Comparison of ENCODE assay signal across 8 cellular contexts in genomic region chr16:82368041-82368440, GRCh38.
A peak's percentile ranks its signal among the peaks of the same experiment; 100 is the strongest.
DNase-seq lines count a peak whose midpoint lies in the region; ATAC-seq and TF ChIP-seq lines count a peak whose summit lies in the region.

No MANE protein-coding gene starts in this region.

- H3K4ac ChIP-seq in mesendoderm (ENCODE audit: low read depth, low read length): no peak overlapping the region

- no peak overlapping the region for H3K56ac ChIP-seq in mesendoderm (ENCODE audit: low read length)

- CTCF ChIA-PET in activated naive CD4-positive, alpha-beta T cell treated with anti-CD3 and anti-CD28 coated beads, Interleukin-2, amount 10 ng/mL, durations not matched to agents 7 days and 5 days (lab: Charles Lee): no interaction called here

- H3K27me3 ChIP-seq in Loucy (ENCODE audit: insufficient read depth, low read length, poor library complexity, severe bottlenecking): no peaks in the 10 kb centered on the region
- no peaks in the 10 kb centered on the region for H3K27me3 ChIP-seq in mesendoderm (ENCODE audit: insufficient read depth, low read length, poor library complexity)

- H3K4me2 ChIP-seq in Loucy (ENCODE audit: low read depth, low read length, poor library complexity, severe bottlenecking): no peak overlapping the region
- no peak overlapping the region for H3K4me2 ChIP-seq in mesendoderm (ENCODE audit: low read length)

- H3K27me3 Mint-ChIP-seq in activated T-cell treated with anti-CD3 and anti-CD28 coated beads, Interleukin-2, amount 50 U/mL, for 4 hours (ENCODE audit: low read depth): peaks cover 3% of the 10 kb centered on the region
- no peaks in the 10 kb centered on the region for H3K27me3 Mint-ChIP-seq in activated naive CD4-positive, alpha-beta T cell treated with anti-CD3 and anti-CD28 coated beads, Interleukin-2, amount 10 ng/mL, durations not matched to agents 7 days and 5 days

- no peaks in the 10 kb centered on the region for H3K9me3 Mint-ChIP-seq in activated T-cell treated with anti-CD3 and anti-CD28 coated beads, Interleukin-2, amount 50 U/mL, for 4 hours
- no peaks in the 10 kb centered on the region for H3K9me3 Mint-ChIP-seq in activated naive CD4-positive, alpha-beta T cell treated with anti-CD3 and anti-CD28 coated beads, Interleukin-2, amount 10 ng/mL, durations not matched to agents 7 days and 5 days

- no peak overlapping the region for H3K4me3 ChIP-seq in Loucy (ENCODE audit: low read length, poor library complexity, severe bottlenecking)
- H3K4me3 ChIP-seq in mesendoderm (ENCODE audit: low read length): no peak overlapping the region
- H3K4me3 ChIP-seq in coronary artery: no peak overlapping the region

- H4K5ac ChIP-seq in mesendoderm (ENCODE audit: low read length): no peak overlapping the region

- H2BK5ac ChIP-seq in mesendoderm (ENCODE audit: low read length): no peak overlapping the region

- H3K4me1 ChIP-seq in Loucy (ENCODE audit: insufficient read depth, low read length, poor library complexity, severe bottlenecking) (no peaks in the 10 kb centered on the region), mesendoderm (ENCODE audit: control insufficient read depth, low read depth, low read length) (no peaks in the 10 kb centered on the region)

- H2BK15ac ChIP-seq in mesendoderm (replicated peaks; ENCODE audit: low read depth): no peak overlapping the region

- H3K27ac ChIP-seq in mesendoderm (ENCODE audit: low read depth, low read length) (no peak overlapping the region), coronary artery (no peak overlapping the region)

- no peak overlapping the region for H3K4me3 Mint-ChIP-seq in activated T-cell treated with anti-CD3 and anti-CD28 coated beads, Interleukin-2, amount 50 U/mL, for 4 hours
- no peak overlapping the region for H3K4me3 Mint-ChIP-seq in activated naive CD4-positive, alpha-beta T cell treated with anti-CD3 and anti-CD28 coated beads, Interleukin-2, amount 10 ng/mL, durations not matched to agents 7 days and 5 days

- H3K27ac Mint-ChIP-seq in activated naive CD4-positive, alpha-beta T cell treated with anti-CD3 and anti-CD28 coated beads, Interleukin-2, amount 10 ng/mL, durations not matched to agents 7 days and 5 days: no peak overlapping the region

- H3K36me3 ChIP-seq in Loucy (ENCODE audit: insufficient read depth, low read length): no peaks in the 10 kb centered on the region
- no peaks in the 10 kb centered on the region for H3K36me3 ChIP-seq in mesendoderm (ENCODE audit: control insufficient read depth, insufficient read depth, low read length)

- no peak overlapping the region for H4K8ac ChIP-seq in mesendoderm (ENCODE audit: low read depth, low read length)

- TF ChIP-seq CTCF in Loucy (conservative IDR thresholded peaks at IDR 0.05; ENCODE audit: low read length) (peak; percentile 25; the same call in 1 of the 2 replicates), coronary artery (IDR thresholded peaks at IDR 0.05) (no peak)

- H3K79me2 ChIP-seq in Loucy (ENCODE audit: insufficient read depth, low read length): no peaks in the 10 kb centered on the region
- no peaks in the 10 kb centered on the region for H3K79me2 ChIP-seq in mesendoderm (ENCODE audit: control insufficient read depth, insufficient read depth, low read length)

- DNase-seq in ELR (ENCODE audit: low read depth): peak; percentile 42
- peak; percentile 21 for DNase-seq in cerebellar cortex (ENCODE audit: low spot score)
- peak; percentile 70 for DNase-seq in mesendoderm
- no peak for DNase-seq in coronary artery (ENCODE audit: low spot score)
- DNase-seq in activated T-cell treated with anti-CD3 and anti-CD28 coated beads, Interleukin-2, amount 50 U/mL, for 4 hours: no peak
- no peak for DNase-seq in activated naive CD4-positive, alpha-beta T cell treated with anti-CD3 and anti-CD28 coated beads, Interleukin-2, amount 10 ng/mL, durations not matched to agents 7 days and 5 days

- no peaks in the 10 kb centered on the region for H3K9me2 ChIP-seq in Loucy (replicated peaks; ENCODE audit: low read depth, low read length)

- ATAC-seq in GM21619 (IDR thresholded peaks at IDR 0.05; ENCODE audit: unreplicated experiment): no peak
- no peak for ATAC-seq in activated T-cell treated with anti-CD3 and anti-CD28 coated beads, Interleukin-2, amount 50 U/mL, for 4 hours

- no peaks in the 10 kb centered on the region for H3K79me1 ChIP-seq in mesendoderm (ENCODE audit: low read length)

- H3K9ac ChIP-seq in Loucy (ENCODE audit: low read depth, low read length, poor library complexity, severe bottlenecking): no peak overlapping the region
- no peak overlapping the region for H3K9ac ChIP-seq in mesendoderm (ENCODE audit: low read length)

- H3K36me3 Mint-ChIP-seq in activated T-cell treated with anti-CD3 and anti-CD28 coated beads, Interleukin-2, amount 50 U/mL, for 4 hours (ENCODE audit: insufficient read depth): no peaks in the 10 kb centered on the region
- no peaks in the 10 kb centered on the region for H3K36me3 Mint-ChIP-seq in activated naive CD4-positive, alpha-beta T cell treated with anti-CD3 and anti-CD28 coated beads, Interleukin-2, amount 10 ng/mL, durations not matched to agents 7 days and 5 days

- H3F3A ChIP-seq in Loucy (ENCODE audit: low read depth): no peaks in the 10 kb centered on the region

- no peak overlapping the region for H3K23ac ChIP-seq in mesendoderm (ENCODE audit: low read length)

- no peak overlapping the region for H2BK120ac ChIP-seq in mesendoderm (ENCODE audit: low read depth, low read length)

- H2AK5ac ChIP-seq in mesendoderm (ENCODE audit: low read length): no peak overlapping the region

- H4K20me1 ChIP-seq in Loucy (ENCODE audit: insufficient read depth, low read length, poor library complexity, severe bottlenecking): no peaks in the 10 kb centered on the region

- no peaks in the 10 kb centered on the region for H3K9me3 ChIP-seq in Loucy (ENCODE audit: insufficient read depth, low read depth, low read length)

- no peak overlapping the region for H3K18ac ChIP-seq in mesendoderm (ENCODE audit: low read length)

- H3K4me1 Mint-ChIP-seq in activated T-cell treated with anti-CD3 and anti-CD28 coated beads, Interleukin-2, amount 50 U/mL, for 4 hours (ENCODE audit: low read depth): no peaks in the 10 kb centered on the region
- no peaks in the 10 kb centered on the region for H3K4me1 Mint-ChIP-seq in activated naive CD4-positive, alpha-beta T cell treated with anti-CD3 and anti-CD28 coated beads, Interleukin-2, amount 10 ng/mL, durations not matched to agents 7 days and 5 days

- no peak overlapping the region for H2AFZ ChIP-seq in Loucy (ENCODE audit: low read length)

Comparison
In these comparisons a context has a peak if more than half of its experiments do, and no peak if none do; other contexts are left out.
1. DNase-seq: peak in ELR (single experiment), cerebellar cortex (single experiment) and mesendoderm (single experiment); none in coronary artery (single experiment), activated T-cell treated with anti-CD3 and anti-CD28 coated beads, Interleukin-2, amount 50 U/mL, for 4 hours (single experiment) and activated naive CD4-positive, alpha-beta T cell treated with anti-CD3 and anti-CD28 coated beads, Interleukin-2, amount 10 ng/mL, durations not matched to agents 7 days and 5 days (single experiment).